10 cellular contexts compared by ENCODE assay signal in the genomic region with DNA sequence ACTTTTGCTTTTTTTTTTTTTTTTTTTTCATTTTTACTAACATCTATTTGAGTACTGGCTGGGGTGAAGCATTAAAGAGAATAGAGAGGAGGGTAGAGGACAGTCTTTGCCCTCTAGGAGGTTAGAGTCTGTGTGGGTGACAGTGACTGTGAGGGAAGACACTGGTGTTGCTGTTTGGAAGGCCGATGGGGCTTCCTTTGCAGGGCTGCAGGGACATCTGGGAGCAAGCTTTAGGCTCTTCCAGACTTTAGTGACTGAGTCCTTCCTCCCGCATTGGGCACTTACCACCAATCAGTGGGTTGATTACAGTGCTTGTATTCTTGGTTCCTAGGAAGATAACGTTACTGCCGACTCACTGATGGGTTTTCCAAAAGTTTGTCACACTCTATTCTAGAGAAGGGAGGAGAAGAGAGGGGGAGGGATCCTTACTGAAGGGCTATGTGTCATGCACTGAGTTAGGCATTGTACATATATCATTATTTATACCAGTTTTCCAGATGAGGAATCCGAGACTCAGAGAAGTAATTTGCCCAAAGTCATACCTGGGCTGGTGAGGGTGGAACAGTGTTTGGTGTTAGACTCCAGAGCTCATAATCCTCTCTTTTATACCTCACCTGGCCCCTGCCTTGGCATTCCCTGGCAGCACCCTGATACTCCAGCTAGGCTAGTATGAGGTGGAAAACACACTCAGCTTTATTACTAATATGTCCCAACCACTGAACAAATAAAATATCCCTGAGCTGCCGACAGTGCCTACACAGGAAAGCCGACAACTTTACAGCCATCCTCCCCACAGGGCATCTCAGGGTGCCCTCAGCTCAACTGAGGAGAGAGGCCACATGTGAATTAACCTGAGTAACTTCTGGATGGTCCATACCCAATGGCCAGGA. TPM values are rescaled to one million over a fixed set of nuclear protein-coding genes. Genes with fewer than 3 reads are reported as not detected.
DNase-seq lines count a peak whose midpoint lies in the region; ATAC-seq and TF ChIP-seq lines count a peak whose summit lies in the region.
"Had no signal": no experiment of that assay in that cellular context is flagged by ENCODE, and none has a peak within 500 bp of the region (broad histone marks: within the 10 kb centered on the region; RNA-seq: fewer than 3 reads in every experiment).

No MANE protein-coding gene starts in this region.

- peak overlapping the region; percentile 86 to 94 (median 88) for H3K4me3 Mint-ChIP-seq in CD4-positive, CD25-positive, alpha-beta regulatory T cell
- H3K4me3 Mint-ChIP-seq in activated CD4-positive, alpha-beta memory T cell treated with anti-CD3 and anti-CD28 coated beads for 36 hours, result peak overlapping the region; percentile 82

- H3K27ac ChIP-seq in CD4-positive, CD25-positive, alpha-beta regulatory T cell (ENCODE audit: insufficient read depth, low read length, poor library complexity, severe bottlenecking), result peak overlapping the region; percentile 41
- no peak overlapping the region for H3K27ac ChIP-seq in iPS-18a (ENCODE audit: low read length)
- H3K27ac ChIP-seq: prostate gland had no signal

- intact Hi-C loops in activated CD4-positive, alpha-beta memory T cell treated with anti-CD3 and anti-CD28 coated beads for 36 hours (cut with micrococcal nuclease), result loop anchor here (1.0 to 10.0 kb wide), 4 partner anchors 10 to 813 kb away; no protein-coding TSS in a partner anchor

- DNase-seq in CD4-positive, CD25-positive, alpha-beta regulatory T cell, result no peak
- DNase-seq in GM06990 (ENCODE audit: extremely low read depth, insufficient read length), result no peak
- no peak for DNase-seq in activated CD4-positive, alpha-beta memory T cell treated with anti-CD3 and anti-CD28 coated beads for 36 hours
- no peak for DNase-seq in stimulated activated CD4-positive, alpha-beta T cell treated with anti-CD3 and anti-CD28 coated beads, Interleukin-15, amount 100 ng/mL, for 24 hours
- DNase-seq in NCI-H2081 treated with DMSO at 0.1 percent for 48 hours (lab: John Stamatoyannopoulos, UW), result no peak
- no peak for DNase-seq in NAMALWA (ENCODE audit: low spot score)
- DNase-seq: NCI-H146 had no signal

- H3K36me3 Mint-ChIP-seq in CD4-positive, CD25-positive, alpha-beta regulatory T cell, result peaks cover 9% of the 10 kb centered on the region
- peaks cover 7% of the 10 kb centered on the region for H3K36me3 Mint-ChIP-seq in activated CD4-positive, alpha-beta memory T cell treated with anti-CD3 and anti-CD28 coated beads for 36 hours

- H3K4me1 Mint-ChIP-seq in CD4-positive, CD25-positive, alpha-beta regulatory T cell, result peaks cover 4 to 66% (median 37%) of the 10 kb centered on the region in 4 donors
- H3K4me1 Mint-ChIP-seq in activated CD4-positive, alpha-beta memory T cell treated with anti-CD3 and anti-CD28 coated beads for 36 hours (ENCODE audit: low read depth), result peaks cover 55% of the 10 kb centered on the region

- no peak overlapping the region for H3K9ac ChIP-seq in iPS-18a (ENCODE audit: low read length)

- H3K27me3 ChIP-seq in CD4-positive, CD25-positive, alpha-beta regulatory T cell (ENCODE audit: control insufficient read depth, insufficient read depth, low read length), result no peaks in the 10 kb centered on the region
- H3K27me3 ChIP-seq in GM06990 (replicated peaks; ENCODE audit: control insufficient read depth, insufficient read depth, low read length) (no peaks in the 10 kb centered on the region), iPS-18a (ENCODE audit: control insufficient read depth, insufficient read depth, low read length) (peaks cover 3% of the 10 kb centered on the region)

- CTCF ChIA-PET in activated CD4-positive, alpha-beta memory T cell treated with anti-CD3 and anti-CD28 coated beads for 36 hours (lab: Charles Lee), result interaction anchor here (1.2 kb wide), 1 partner anchor 10 kb away, joined by 3 read pairs; no protein-coding TSS in a partner anchor

- no peaks in the 10 kb centered on the region for H3K9me3 Mint-ChIP-seq in CD4-positive, CD25-positive, alpha-beta regulatory T cell
- no peaks in the 10 kb centered on the region for H3K9me3 Mint-ChIP-seq in activated CD4-positive, alpha-beta memory T cell treated with anti-CD3 and anti-CD28 coated beads for 36 hours

- peak overlapping the region in 2 of 3 donors; percentile 48 to 66 for H3K27ac Mint-ChIP-seq in CD4-positive, CD25-positive, alpha-beta regulatory T cell
- peak overlapping the region; percentile 83 for H3K27ac Mint-ChIP-seq in activated CD4-positive, alpha-beta memory T cell treated with anti-CD3 and anti-CD28 coated beads for 36 hours

- POLR2A ChIA-PET in activated CD4-positive, alpha-beta memory T cell treated with anti-CD3 and anti-CD28 coated beads for 36 hours (lab: Charles Lee), result interaction anchor here (0.6 to 2.5 kb wide), 2 partner anchors 10 to 132 kb away, joined by 3 to 12 read pairs; no protein-coding TSS in a partner anchor

- H3K4me1 ChIP-seq in CD4-positive, CD25-positive, alpha-beta regulatory T cell (ENCODE audit: control insufficient read depth, insufficient read depth, low read length, poor library complexity, severe bottlenecking), result peaks cover 41% of the 10 kb centered on the region
- no peaks in the 10 kb centered on the region for H3K4me1 ChIP-seq in iPS-18a (ENCODE audit: control insufficient read depth, low read depth, low read length)
- H3K4me1 ChIP-seq: prostate gland had no signal

- H3K36me3 ChIP-seq in CD4-positive, CD25-positive, alpha-beta regulatory T cell (ENCODE audit: control insufficient read depth, insufficient read depth, low read length), result no peaks in the 10 kb centered on the region
- H3K36me3 ChIP-seq in GM06990 (ENCODE audit: control insufficient read depth, insufficient read depth, low read length) (no peaks in the 10 kb centered on the region; the same call in 1 of the 2 replicates), iPS-18a (ENCODE audit: control insufficient read depth, low read depth, low read length) (peaks cover 3% of the 10 kb centered on the region)
- H3K36me3 ChIP-seq: prostate gland had no signal

- ATAC-seq in CD4-positive, CD25-positive, alpha-beta regulatory T cell (ENCODE audit: low read depth in 2 of 2), result no peak
- no peak for ATAC-seq in HG02678 (IDR thresholded peaks at IDR 0.05; ENCODE audit: unreplicated experiment)

- peak overlapping the region; percentile 92 for H3K4me3 ChIP-seq in CD4-positive, CD25-positive, alpha-beta regulatory T cell (ENCODE audit: low read depth, low read length)
- H3K4me3 ChIP-seq in GM06990 (replicated peaks; ENCODE audit: low read depth, low read length) (peak overlapping the region; percentile 74), iPS-18a (ENCODE audit: low read length) (peak overlapping the region; percentile 14)
- H3K4me3 ChIP-seq: prostate gland had no signal

- no peaks in the 10 kb centered on the region for H3K9me3 ChIP-seq in CD4-positive, CD25-positive, alpha-beta regulatory T cell (ENCODE audit: control insufficient read depth in 2 of 2, low read length in 2 of 2)
- peaks cover 9% of the 10 kb centered on the region for H3K9me3 ChIP-seq in iPS-18a (ENCODE audit: control insufficient read depth, low read depth, low read length)
- H3K9me3 ChIP-seq: prostate gland had no signal

- H3K27me3 Mint-ChIP-seq in CD4-positive, CD25-positive, alpha-beta regulatory T cell, result no peaks in the 10 kb centered on the region
- H3K27me3 Mint-ChIP-seq in activated CD4-positive, alpha-beta memory T cell treated with anti-CD3 and anti-CD28 coated beads for 36 hours, result no peaks in the 10 kb centered on the region

- no peak for TF ChIP-seq CTCF in GM06990 (IDR thresholded peaks at IDR 0.05; ENCODE audit: insufficient read depth, low read length, poor library complexity, severe bottlenecking)

RNA-seq across cellular contexts. Expression of gene CHST7, which starts 3.8 kb away (rescaled TPM):
- 19.5 TPM for total RNA-seq in CD4-positive, CD25-positive, alpha-beta regulatory T cell
- 10 to 100 TPM; 34.6 to 41.0 (median 37.8) TPM for polyA plus RNA-seq in CD4-positive, CD25-positive, alpha-beta regulatory T cell
- 1 to 10 TPM; 5.1 to 6.1 TPM for total RNA-seq in activated CD4-positive, alpha-beta memory T cell treated with anti-CD3 and anti-CD28 coated beads for 36 hours

RNA-seq across cellular contexts. Expression of gene ZNF674, which starts 32.1 kb away (rescaled TPM):
- 3.6 TPM for total RNA-seq in CD4-positive, CD25-positive, alpha-beta regulatory T cell
- polyA plus RNA-seq in CD4-positive, CD25-positive, alpha-beta regulatory T cell, result 1 to 10 TPM in 3 of 4 donors, under 1 TPM in 1; 0.57 to 3.2 (median 2.4) TPM
- total RNA-seq in activated CD4-positive, alpha-beta memory T cell treated with anti-CD3 and anti-CD28 coated beads for 36 hours, result 1 to 10 TPM; 2.6 to 3.0 TPM

Comparison
In these comparisons a context has a peak if more than half of its experiments do, and no peak if none do; other contexts are left out.
1. H3K4me3 ChIP-seq: peak in every context shown above with its lines; median percentile 92 in CD4-positive, CD25-positive, alpha-beta regulatory T cell; 74 in GM06990; 14 in iPS-18a.